2 cellular contexts compared by ENCODE assay signal in genomic region chr11:62792193-62792575, GRCh38.
TF ChIP-seq lines count a peak whose summit lies in the region.

No MANE protein-coding gene starts in this region.

TF ChIP-seq in H1, 55 proteins besides CTCF, POLR2A, EP300 and RAD21:
- TF ChIP-seq TAF7 (optimal IDR thresholded peaks at IDR 0.05; ENCODE audit: borderline replicate concordance, low read depth, low read length), result no peak
- TF ChIP-seq CEBPB (IDR thresholded peaks at IDR 0.05; ENCODE audit: low read depth, low read length), result no peak
- TF ChIP-seq YY1 (IDR thresholded peaks at IDR 0.05; ENCODE audit: low read depth, low read length), result no peak
- TF ChIP-seq NANOG (IDR thresholded peaks at IDR 0.05; ENCODE audit: insufficient read depth, low read depth, low read length, poor library complexity, severe bottlenecking), result no peak
- TF ChIP-seq ATF3 (IDR thresholded peaks at IDR 0.05; ENCODE audit: insufficient read depth, low read depth, low read length), result no peak
- TF ChIP-seq TBP (IDR thresholded peaks at IDR 0.05; ENCODE audit: low read depth, low read length), result no peak
- no peak for TF ChIP-seq BCL11A (IDR thresholded peaks at IDR 0.05; ENCODE audit: low read depth in 2 of 2, low read length in 2 of 2)
- no peak for TF ChIP-seq FOSL1 (IDR thresholded peaks at IDR 0.05; ENCODE audit: insufficient read depth, low read depth, low read length)
- TF ChIP-seq HDAC2 (IDR thresholded peaks at IDR 0.05; ENCODE audit: borderline replicate concordance in 1 of 2, low read depth in 2 of 2, low read length in 2 of 2), result no peak
- no peak for TF ChIP-seq POU5F1 (IDR thresholded peaks at IDR 0.05; ENCODE audit: low read depth, low read length)

TF ChIP-seq in neural cell, 6 proteins besides CTCF, POLR2A, EP300 and RAD21:
- TF ChIP-seq TAF1 (IDR thresholded peaks at IDR 0.05; ENCODE audit: low read depth) (no peak), POLR2AphosphoS5 (IDR thresholded peaks at IDR 0.05) (no peak), SMC3 (conservative IDR thresholded peaks at IDR 0.05; ENCODE audit: poor library complexity) (no peak), MXI1 (conservative IDR thresholded peaks at IDR 0.05; ENCODE audit: poor library complexity, severe bottlenecking) (no peak)
